ENCODE assay signal across 7 cellular contexts in the genomic region with DNA sequence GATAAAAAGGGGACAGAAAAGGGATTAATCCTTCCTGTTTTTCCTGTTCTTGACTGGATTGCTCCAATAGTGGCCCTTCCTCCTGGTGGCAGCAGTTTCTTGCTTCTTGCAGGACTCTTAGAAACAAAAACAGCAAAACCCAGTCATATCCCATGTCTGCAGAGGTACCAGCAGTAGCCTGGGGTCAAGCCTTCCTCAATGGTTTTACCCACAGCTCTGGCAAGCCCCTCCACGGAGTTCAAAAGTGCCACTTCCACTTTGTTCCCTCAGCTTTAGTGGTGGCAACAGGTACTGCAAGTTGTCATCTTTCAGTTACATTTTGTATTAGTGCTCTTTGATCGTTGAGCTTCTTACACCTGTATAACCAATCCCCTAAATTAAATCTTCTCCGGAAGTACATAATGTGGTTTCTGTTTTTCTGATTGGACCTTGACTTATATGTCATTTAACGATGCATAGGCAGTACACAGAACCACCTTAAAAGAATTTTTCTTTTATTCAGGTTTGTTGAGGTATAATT. TPM values are rescaled to one million over a fixed set of nuclear protein-coding genes. Genes with fewer than 3 reads are reported as not detected.
DNase-seq lines count a peak whose midpoint lies in the region; ATAC-seq and TF ChIP-seq lines count a peak whose summit lies in the region.

No MANE protein-coding gene starts in this region.

- POLR2A ChIA-PET in activated CD4-positive, alpha-beta memory T cell treated with anti-CD3 and anti-CD28 coated beads, Interleukin-2, amount 10 ng/mL, durations not matched to agents 7 days and 5 days (lab: Charles Lee), result interaction anchor here (1.0 to 2.0 kb wide), 4 partner anchors 9 to 395 kb away, joined by 3 to 15 read pairs (median 6); a partner anchor contains a TSS

- H3K9ac ChIP-seq in DND-41 (ENCODE audit: low read depth, low read length) (no peak overlapping the region), KMS-11 (no peak overlapping the region)

- H3K4me3 ChIP-seq in DND-41 (ENCODE audit: low read depth in 1 of 2, low read length in 2 of 2) (no peak overlapping the region), KMS-11 (IDR thresholded peaks at IDR 0.05; ENCODE audit: insufficient read depth, low read depth, low read length) (no peak overlapping the region)

- H2AFZ ChIP-seq in DND-41 (ENCODE audit: low read depth, low read length), result peak overlapping the region; percentile 45; the same call in 1 of the 2 replicates
- H2AFZ ChIP-seq in KMS-11 (ENCODE audit: low read depth), result peak overlapping the region; percentile 80

- no peaks in the 10 kb centered on the region for H3K9me3 Mint-ChIP-seq in activated CD4-positive, alpha-beta memory T cell treated with anti-CD3 and anti-CD28 coated beads, Interleukin-2, amount 10 ng/mL, durations not matched to agents 7 days and 5 days

- H3K4me1 ChIP-seq in DND-41 (ENCODE audit: insufficient read depth, low read length) (no peaks in the 10 kb centered on the region), KMS-11 (ENCODE audit: low read depth, poor library complexity, severe bottlenecking) (peaks cover 9% of the 10 kb centered on the region)

- ATAC-seq in DND-41 (ENCODE audit: insufficient read depth, low read depth), result peak; percentile 80
- peak; percentile 53 for ATAC-seq in GM19025 (IDR thresholded peaks at IDR 0.05; ENCODE audit: low read depth, unreplicated experiment)
- ATAC-seq in GM18909 (IDR thresholded peaks at IDR 0.05; ENCODE audit: poor library complexity, unreplicated experiment), result no peak

- H3K27ac ChIP-seq in DND-41 (ENCODE audit: low read length), result no peak overlapping the region
- no peak overlapping the region for H3K27ac ChIP-seq in KMS-11
- peak overlapping the region; percentile 21 for H3K27ac ChIP-seq in layer of hippocampus (ENCODE audit: low read depth, low read length)

- H3K27me3 ChIP-seq in DND-41 (ENCODE audit: insufficient read depth, low read length, poor library complexity) (peaks cover 2% of the 10 kb centered on the region), KMS-11 (ENCODE audit: insufficient read depth, low read depth) (no peaks in the 10 kb centered on the region), layer of hippocampus (ENCODE audit: control insufficient read depth, insufficient read depth, low read length) (no peaks in the 10 kb centered on the region)

- no peaks in the 10 kb centered on the region for H4K20me1 ChIP-seq in DND-41 (ENCODE audit: insufficient read depth, low read length)
- H4K20me1 ChIP-seq in KMS-11 (ENCODE audit: insufficient read depth), result no peaks in the 10 kb centered on the region

- peak; percentile 19 for DNase-seq in DND-41
- peak; percentile 27 for DNase-seq in activated CD4-positive, alpha-beta memory T cell treated with anti-CD3 and anti-CD28 coated beads, Interleukin-2, amount 10 ng/mL, durations not matched to agents 7 days and 5 days
- no peak for DNase-seq in SHP77 treated with DMSO at 0.1 percent for 48 hours (lab: John Stamatoyannopoulos, UW)

- peak overlapping the region; percentile 24 for H3K4me3 Mint-ChIP-seq in activated CD4-positive, alpha-beta memory T cell treated with anti-CD3 and anti-CD28 coated beads, Interleukin-2, amount 10 ng/mL, durations not matched to agents 7 days and 5 days

- no peaks in the 10 kb centered on the region for H3K36me3 ChIP-seq in DND-41 (ENCODE audit: insufficient read depth, low read length)
- no peaks in the 10 kb centered on the region for H3K36me3 ChIP-seq in KMS-11 (ENCODE audit: insufficient read depth)

- H3K36me3 Mint-ChIP-seq in activated CD4-positive, alpha-beta memory T cell treated with anti-CD3 and anti-CD28 coated beads, Interleukin-2, amount 10 ng/mL, durations not matched to agents 7 days and 5 days (ENCODE audit: low read depth), result no peaks in the 10 kb centered on the region

- no peak overlapping the region for H3K27ac Mint-ChIP-seq in activated CD4-positive, alpha-beta memory T cell treated with anti-CD3 and anti-CD28 coated beads, Interleukin-2, amount 10 ng/mL, durations not matched to agents 7 days and 5 days

- H3K4me1 Mint-ChIP-seq in activated CD4-positive, alpha-beta memory T cell treated with anti-CD3 and anti-CD28 coated beads, Interleukin-2, amount 10 ng/mL, durations not matched to agents 7 days and 5 days, result peaks cover 7% of the 10 kb centered on the region

- no peaks in the 10 kb centered on the region for H3K9me3 ChIP-seq in DND-41 (ENCODE audit: insufficient read depth, low read length, severe bottlenecking)

- H3K79me2 ChIP-seq in DND-41 (ENCODE audit: insufficient read depth, low read length) (no peaks in the 10 kb centered on the region), KMS-11 (ENCODE audit: insufficient read depth, low read depth) (no peaks in the 10 kb centered on the region)

- H3K4me2 ChIP-seq in DND-41 (ENCODE audit: insufficient read depth, low read length), result no peak overlapping the region
- peak overlapping the region; percentile 29 for H3K4me2 ChIP-seq in KMS-11

- H3K27me3 Mint-ChIP-seq in activated CD4-positive, alpha-beta memory T cell treated with anti-CD3 and anti-CD28 coated beads, Interleukin-2, amount 10 ng/mL, durations not matched to agents 7 days and 5 days, result peaks cover 18% of the 10 kb centered on the region

- CTCF ChIA-PET in activated CD4-positive, alpha-beta memory T cell treated with anti-CD3 and anti-CD28 coated beads, Interleukin-2, amount 10 ng/mL, durations not matched to agents 7 days and 5 days (lab: Charles Lee), result interaction anchor here (0.6 to 2.9 kb wide), 16 partner anchors 9 to 282 kb away, joined by 3 to 15 read pairs (median 4); a partner anchor contains a TSS

- TF ChIP-seq CTCF in DND-41 (IDR thresholded peaks at IDR 0.05; ENCODE audit: borderline replicate concordance, extremely low read depth, low read length, poor library complexity, severe bottlenecking), result peak; percentile 59
- peak; percentile 77 for TF ChIP-seq CTCF in KMS-11 (conservative IDR thresholded peaks at IDR 0.05; ENCODE audit: low read depth, low read length)

RNA-seq across cellular contexts. Expression of a gene that starts 8.7 kb away (rescaled TPM):
- total RNA-seq in activated CD4-positive, alpha-beta memory T cell treated with anti-CD3 and anti-CD28 coated beads, Interleukin-2, amount 10 ng/mL, durations not matched to agents 7 days and 5 days, result 10 to 100 TPM; 22.0 to 23.3 TPM
